10 cellular contexts compared by ENCODE assay signal in genomic region chr10:73899401-73899780, GRCh38. TPM values are rescaled to one million over a fixed set of nuclear protein-coding genes. Genes with fewer than 3 reads are reported as not detected.
DNase-seq lines count a peak whose midpoint lies in the region; ATAC-seq, FAIRE-seq and TF ChIP-seq lines count a peak whose summit lies in the region.
"Had no signal": no experiment of that assay in that cellular context is flagged by ENCODE, and none has a peak within 500 bp of the region (broad histone marks: within the 10 kb centered on the region; RNA-seq: fewer than 3 reads in every experiment).

No MANE protein-coding gene starts in this region.

- no peak overlapping the region for H3K4me3 ChIP-seq in A549

- H3K4me2 ChIP-seq in A549, result 0 out of 3 replicates have a peak overlapping the region, but pooled peaks have one; percentile 0

- no peaks in the 10 kb centered on the region for H3K36me3 Mint-ChIP-seq in activated CD8-positive, alpha-beta memory T cell treated with anti-CD3 and anti-CD28 coated beads, Interleukin-2, amount 10 ng/mL, durations not matched to agents 7 days and 5 days

- no peak for TF ChIP-seq POLR2A in A549 (IDR thresholded peaks at IDR 0.05; ENCODE audit: low read length)

- H3K9me3 Mint-ChIP-seq in activated CD8-positive, alpha-beta memory T cell treated with anti-CD3 and anti-CD28 coated beads, Interleukin-2, amount 10 ng/mL, durations not matched to agents 7 days and 5 days (ENCODE audit: low read depth), result no peaks in the 10 kb centered on the region
- H3K9me3 Mint-ChIP-seq: activated T-cell treated with anti-CD3 and anti-CD28 coated beads, Interleukin-2, amount 50 U/mL, for 24 hours had no signal

- peaks cover 19% of the 10 kb centered on the region for H3K4me1 Mint-ChIP-seq in activated CD8-positive, alpha-beta memory T cell treated with anti-CD3 and anti-CD28 coated beads, Interleukin-2, amount 10 ng/mL, durations not matched to agents 7 days and 5 days

- peak overlapping the region; percentile 29 to 96 for H3K27ac ChIP-seq in A549

- 43% methylated on average over 4 of the region's 4 CpGs for WGBS in A549 (ENCODE audit: missing lambda C conversion rate)

- TF ChIP-seq EP300 in A549 (IDR thresholded peaks at IDR 0.05), result no peak

- H3K4me3 Mint-ChIP-seq in activated CD8-positive, alpha-beta memory T cell treated with anti-CD3 and anti-CD28 coated beads, Interleukin-2, amount 10 ng/mL, durations not matched to agents 7 days and 5 days, result no peak overlapping the region
- H3K4me3 Mint-ChIP-seq: activated T-cell treated with anti-CD3 and anti-CD28 coated beads, Interleukin-2, amount 50 U/mL, for 24 hours had no signal

- H3K27ac Mint-ChIP-seq in activated CD8-positive, alpha-beta memory T cell treated with anti-CD3 and anti-CD28 coated beads, Interleukin-2, amount 10 ng/mL, durations not matched to agents 7 days and 5 days, result no peak overlapping the region
- H3K27ac Mint-ChIP-seq: activated T-cell treated with anti-CD3 and anti-CD28 coated beads, Interleukin-2, amount 50 U/mL, for 24 hours had no signal

- TF ChIP-seq RAD21 in A549 (conservative IDR thresholded peaks at IDR 0.05 in 1 of 2, IDR thresholded peaks at IDR 0.05 in 1 of 2), result no peak

- H3K4me1 ChIP-seq in A549, result peaks cover 51% of the 10 kb centered on the region

- POLR2A ChIA-PET in A549 (lab: Yijun Ruan, JAX), result no interaction called here

- DNase-seq in A549 (ENCODE audit: low read depth in 1 of 2, low spot score in 1 of 2) (no peak), HPDE6-E6E7 (ENCODE audit: extremely low spot score) (peak; percentile 87), UCSD-AML1 (lab: John Stamatoyannopoulos, UW; ENCODE audit: unreplicated experiment) (peak; percentile 32), kidney glomerular epithelial cell (lab: John Stamatoyannopoulos, UW) (peak; percentile 82)
- DNase-seq in activated CD8-positive, alpha-beta memory T cell treated with anti-CD3 and anti-CD28 coated beads, Interleukin-2, amount 10 ng/mL, durations not matched to agents 7 days and 5 days, result no peak
- DNase-seq: activated T-cell treated with anti-CD3 and anti-CD28 coated beads, Interleukin-2, amount 50 U/mL, for 24 hours; MM.1S had no signal

- ATAC-seq in A549, result peak; percentile 44 to 58; a peak in 3 of 6 replicates
- ATAC-seq in GM21737 (IDR thresholded peaks at IDR 0.05; ENCODE audit: unreplicated experiment), result no peak
- no peak for ATAC-seq in activated CD8-positive, alpha-beta memory T cell treated with anti-CD3 and anti-CD28 coated beads, Interleukin-2, amount 10 ng/mL, durations not matched to agents 7 days and 5 days
- no peak for ATAC-seq in GM19467 (IDR thresholded peaks at IDR 0.05; ENCODE audit: unreplicated experiment)
- no peak for ATAC-seq in HG03460 (IDR thresholded peaks at IDR 0.05; ENCODE audit: unreplicated experiment)

- CTCF ChIA-PET in A549 (lab: Yijun Ruan, JAX), result interaction anchor here (0.9 to 26.6 kb wide), 9 partner anchors 8 to 58 kb away, joined by 3 to 936 read pairs (median 7); no protein-coding TSS in a partner anchor
- CTCF ChIA-PET in activated CD8-positive, alpha-beta memory T cell treated with anti-CD3 and anti-CD28 coated beads, Interleukin-2, amount 10 ng/mL, durations not matched to agents 7 days and 5 days (lab: Charles Lee), result interaction anchor here (0.7 to 7.7 kb wide), 8 partner anchors 11 to 128 kb away, joined by 3 to 44 read pairs (median 3); no protein-coding TSS in a partner anchor

- peaks cover 17% of the 10 kb centered on the region for H3K27me3 Mint-ChIP-seq in activated CD8-positive, alpha-beta memory T cell treated with anti-CD3 and anti-CD28 coated beads, Interleukin-2, amount 10 ng/mL, durations not matched to agents 7 days and 5 days

- no peak for FAIRE-seq in A549 (lab: Jason Lieb, UNC)

- H3K9me3 ChIP-seq in A549, result no peaks in the 10 kb centered on the region

- TF ChIP-seq CTCF in A549 (IDR thresholded peaks at IDR 0.05), result no peak

TF ChIP-seq in A549, 52 proteins besides CTCF, POLR2A, EP300 and RAD21:
- TF ChIP-seq RCOR1 (IDR thresholded peaks at IDR 0.05; ENCODE audit: low read depth, low read length) (no peak), ATOH8 (CRISPR knock-in tag; IDR thresholded peaks at IDR 0.05; ENCODE audit: low read depth) (peak; percentile 59; the same call in 1 of the 2 replicates), HOXA7 (CRISPR knock-in tag; IDR thresholded peaks at IDR 0.05) (no peak)

RNA-seq across cellular contexts. Expression of gene PLAU, which starts 11.5 kb away (rescaled TPM):
- polyA plus RNA-seq in A549 (2011; rRNA removed), result 75.8 and 84.3 TPM in 2 replicates
- 78.1 and 96.1 TPM in 2 replicates for polyA plus RNA-seq in A549 (2012; cell fraction: cytosol; rRNA removed)
- polyA plus RNA-seq in A549 (2012; cell fraction: nucleus; rRNA removed), result 128 and 152 TPM in 2 replicates
- polyA plus RNA-seq in A549 (2017; fragmentation: RNase III; extraction: RNeasy Plus Mini Kit Qiagen cat#74134 plus additional on column Dnase treatment), result 82.6 to 88.3 TPM (median 87.2 TPM) in 3 replicates
- polyA minus RNA-seq in A549 (2011; rRNA and poly(A)+ RNA removed), result 47.2 and 50.6 TPM in 2 replicates
- 1 to 10 TPM; 2.2 to 4.8 TPM for total RNA-seq in activated CD8-positive, alpha-beta memory T cell treated with anti-CD3 and anti-CD28 coated beads, Interleukin-2, amount 10 ng/mL, durations not matched to agents 7 days and 5 days

RNA-seq across cellular contexts. Expression of gene CAMK2G, which starts 25.0 kb away (rescaled TPM):
- polyA plus RNA-seq in A549 (2011; rRNA removed) (22.6 and 27.5 TPM in 2 replicates), A549 (2017; fragmentation: RNase III; extraction: RNeasy Plus Mini Kit Qiagen cat#74134 plus additional on column Dnase treatment) (22.8 to 26.6 TPM (median 25.5 TPM) in 3 replicates)
- polyA plus RNA-seq in A549 (2012; cell fraction: cytosol; rRNA removed), result 30.6 and 33.7 TPM in 2 replicates
- polyA plus RNA-seq in A549 (2012; cell fraction: nucleus; rRNA removed), result 61.5 and 75.3 TPM in 2 replicates
- 22.9 and 33.4 TPM in 2 replicates for polyA minus RNA-seq in A549 (2011; rRNA and poly(A)+ RNA removed)
- 10 to 100 TPM; 30.8 to 49.2 TPM for total RNA-seq in activated CD8-positive, alpha-beta memory T cell treated with anti-CD3 and anti-CD28 coated beads, Interleukin-2, amount 10 ng/mL, durations not matched to agents 7 days and 5 days

Comparison
In these comparisons a context has a peak if more than half of its experiments do, and no peak if none do; other contexts are left out.
1. ATAC-seq: peak in A549 (2 of 2); none in GM21737 (single experiment), activated CD8-positive, alpha-beta memory T cell treated with anti-CD3 and anti-CD28 coated beads, Interleukin-2, amount 10 ng/mL, durations not matched to agents 7 days and 5 days (single experiment), GM19467 (single experiment) and HG03460 (single experiment).
2. DNase-seq: peak in HPDE6-E6E7 (single experiment), UCSD-AML1 (single experiment) and kidney glomerular epithelial cell (single experiment); none in A549 (0 of 2) and activated CD8-positive, alpha-beta memory T cell treated with anti-CD3 and anti-CD28 coated beads, Interleukin-2, amount 10 ng/mL, durations not matched to agents 7 days and 5 days (single experiment).